Comparison of ENCODE assay signal across 27 cellular contexts in the genomic region with DNA sequence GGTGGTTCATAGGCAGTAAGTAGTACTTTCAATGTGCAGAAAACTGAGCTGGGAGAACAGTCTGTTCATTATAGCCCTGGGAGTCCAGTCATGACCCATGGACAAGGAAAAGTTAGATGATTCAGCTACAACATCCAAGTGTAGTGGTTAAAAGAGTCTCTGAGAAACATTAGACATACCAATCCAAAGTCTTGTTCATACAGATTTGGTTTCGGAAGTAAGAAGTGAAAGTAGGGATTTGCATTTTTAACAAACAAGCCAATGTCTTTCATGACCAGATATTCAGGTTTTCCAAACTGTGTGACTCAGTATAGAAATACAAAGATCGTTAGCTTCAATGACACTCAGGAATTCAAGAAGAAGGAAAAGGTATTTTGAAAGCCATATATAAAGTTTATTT.
"Had no signal": no experiment of that assay in that cellular context is flagged by ENCODE, and none has a peak within 500 bp of the region (broad histone marks: within the 10 kb centered on the region; RNA-seq: fewer than 3 reads in every experiment).

No MANE protein-coding gene starts in this region.

- H3K4me3 Mint-ChIP-seq: mesothelial cell of epicardium; naive B cell; natural killer cell; nephron progenitor cell; neural progenitor cell; stimulated activated naive B cell treated with anti-CD40 and anti-IgM and Interleukin-4, amounts not matched to agents 10 μg/mL and 1 μg/mL and 100 μg/mL, for 72 hours had no signal

- H3K36me3 ChIP-seq: left lung, lower lobe of right lung, neural progenitor cell, neutrophil, right atrium auricular region, right lobe of liver, stomach, suprapubic skin, thoracic aorta, tibial artery, upper lobe of right lung had no signal

- H3K27ac ChIP-seq: left lung, lower lobe of right lung, neural progenitor cell, neutrophil, parathyroid adenoma, right atrium auricular region, right lobe of liver, stomach, suprapubic skin, thoracic aorta, tibial artery, upper lobe of right lung had no signal

- H3K36me3 Mint-ChIP-seq: naive B cell; natural killer cell; neural progenitor cell; stimulated activated naive B cell treated with anti-CD40 and anti-IgM and Interleukin-4, amounts not matched to agents 10 μg/mL and 1 μg/mL and 100 μg/mL, for 72 hours had no signal

- H3K9ac ChIP-seq: neural progenitor cell, parathyroid adenoma had no signal

- H3K27me3 ChIP-seq: left lung, neural progenitor cell, neutrophil, right atrium auricular region, right lobe of liver, stomach, suprapubic skin, tibial artery, upper lobe of right lung had no signal

- H3K4me1 Mint-ChIP-seq: mesothelial cell of epicardium; naive B cell; natural killer cell; nephron progenitor cell; neural progenitor cell; stimulated activated naive B cell treated with anti-CD40 and anti-IgM and Interleukin-4, amounts not matched to agents 10 μg/mL and 1 μg/mL and 100 μg/mL, for 72 hours had no signal

- ATAC-seq: left colon; left lung; lower lobe of right lung; natural killer cell; right lobe of liver; stimulated activated naive B cell treated with anti-CD40 and anti-IgM and Interleukin-4, amounts not matched to agents 10 μg/mL and 1 μg/mL and 100 μg/mL, for 72 hours; stimulated activated naive CD8-positive, alpha-beta T cell treated with anti-CD3 and anti-CD28 coated beads, Interleukin-15, Interleukin-2, amounts not matched to agents 100 U/mL and 50 U/mL, for 24 hours; upper lobe of right lung had no signal

- H3K4me1 ChIP-seq: left lung, lower lobe of right lung, neural progenitor cell, parathyroid adenoma, right atrium auricular region, right lobe of liver, stomach, suprapubic skin, tibial artery, upper lobe of right lung had no signal

- DNase-seq: hippocampal formation; kidney; left colon; left lung; lower lobe of right lung; mesendoderm; naive B cell; natural killer cell; nephron progenitor cell; occipital lobe; right lobe of liver; stimulated activated CD4-positive, alpha-beta T cell treated with anti-CD3 and anti-CD28 coated beads, Interleukin-1b, Interleukin-23, amount 100 ng/mL, for 48 hours; stimulated activated CD4-positive, alpha-beta T cell treated with anti-CD3 and anti-CD28 coated beads, Interleukin-4, amount 100 ng/mL, for 1 hour; stimulated activated naive B cell treated with anti-CD40 and anti-IgM and Interleukin-4, amounts not matched to agents 10 μg/mL and 1 μg/mL and 100 μg/mL, for 72 hours; stimulated activated naive CD8-positive, alpha-beta T cell treated with anti-CD3 and anti-CD28 coated beads, Interleukin-15, Interleukin-2, amounts not matched to agents 100 U/mL and 50 U/mL, for 24 hours; stomach; tibial artery; trophoblast cell; upper lobe of right lung had no signal

- H3K4me2 ChIP-seq: neural progenitor cell, smooth muscle cell had no signal

- H2AFZ ChIP-seq: neural progenitor cell, parathyroid adenoma had no signal

- H3K27me3 Mint-ChIP-seq: naive B cell; stimulated activated naive B cell treated with anti-CD40 and anti-IgM and Interleukin-4, amounts not matched to agents 10 μg/mL and 1 μg/mL and 100 μg/mL, for 72 hours had no signal

- H3K9me3 Mint-ChIP-seq: neural progenitor cell had no signal

- H3K4me3 ChIP-seq: left lung, lower lobe of right lung, neural progenitor cell, right atrium auricular region, right lobe of liver, smooth muscle cell, stomach, suprapubic skin, thoracic aorta, tibial artery, upper lobe of right lung had no signal

- H3K79me2 ChIP-seq: parathyroid adenoma had no signal

- H3K9me3 ChIP-seq: neutrophil, suprapubic skin, upper lobe of right lung had no signal

- H3K27ac Mint-ChIP-seq: mesothelial cell of epicardium; naive B cell; natural killer cell; nephron progenitor cell; neural progenitor cell; stimulated activated naive B cell treated with anti-CD40 and anti-IgM and Interleukin-4, amounts not matched to agents 10 μg/mL and 1 μg/mL and 100 μg/mL, for 72 hours had no signal
